3 cellular contexts compared by ENCODE assay signal in the genomic region with DNA sequence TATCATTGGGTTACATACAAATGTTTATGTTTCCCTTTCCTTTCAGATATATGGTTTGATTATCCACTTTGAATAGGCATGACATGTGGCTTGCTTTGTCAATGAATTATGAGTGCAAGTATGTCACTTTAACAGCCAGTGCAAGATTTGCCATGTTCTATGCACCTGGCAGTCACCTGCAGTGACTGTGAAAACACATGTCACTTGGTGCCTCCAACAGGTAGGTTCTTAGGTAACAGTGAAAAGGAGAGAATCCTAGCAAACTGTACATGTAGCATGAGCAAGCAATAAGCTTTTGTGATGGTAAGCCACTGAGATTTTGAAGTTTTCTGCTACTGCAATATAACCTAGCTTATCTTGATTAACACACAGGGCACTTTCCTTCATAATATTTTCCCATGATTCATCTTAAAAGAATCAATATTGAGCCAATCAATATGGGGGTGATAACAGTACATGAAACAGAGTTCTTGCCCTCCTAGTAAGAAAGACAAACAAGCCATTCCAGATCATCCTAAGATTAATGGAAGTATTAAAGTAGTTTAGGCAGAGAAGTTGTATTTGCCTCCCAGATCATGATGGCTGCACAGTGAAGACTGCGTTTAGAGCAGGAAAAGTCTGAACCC.
TF ChIP-seq lines count a peak whose summit lies in the region.

No MANE protein-coding gene starts in this region.

TF ChIP-seq in SK-N-SH, 30 proteins besides CTCF, POLR2A, EP300 and RAD21 (continued from another document and continues in another):
- TF ChIP-seq, protein P1, sequence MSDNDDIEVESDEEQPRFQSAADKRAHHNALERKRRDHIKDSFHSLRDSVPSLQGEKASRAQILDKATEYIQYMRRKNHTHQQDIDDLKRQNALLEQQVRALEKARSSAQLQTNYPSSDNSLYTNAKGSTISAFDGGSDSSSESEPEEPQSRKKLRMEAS (IDR thresholded peaks at IDR 0.05; ENCODE audit: low read depth) = no peak
- no peak for TF ChIP-seq TEAD4 (IDR thresholded peaks at IDR 0.05; ENCODE audit: borderline replicate concordance, insufficient read depth)
- TF ChIP-seq TCF12 (IDR thresholded peaks at IDR 0.05) = no peak
- TF ChIP-seq SMC3 (IDR thresholded peaks at IDR 0.05; ENCODE audit: low read depth, low read length) = no peak
- no peak for TF ChIP-seq ELF1 (IDR thresholded peaks at IDR 0.05)
- TF ChIP-seq, protein P2, sequence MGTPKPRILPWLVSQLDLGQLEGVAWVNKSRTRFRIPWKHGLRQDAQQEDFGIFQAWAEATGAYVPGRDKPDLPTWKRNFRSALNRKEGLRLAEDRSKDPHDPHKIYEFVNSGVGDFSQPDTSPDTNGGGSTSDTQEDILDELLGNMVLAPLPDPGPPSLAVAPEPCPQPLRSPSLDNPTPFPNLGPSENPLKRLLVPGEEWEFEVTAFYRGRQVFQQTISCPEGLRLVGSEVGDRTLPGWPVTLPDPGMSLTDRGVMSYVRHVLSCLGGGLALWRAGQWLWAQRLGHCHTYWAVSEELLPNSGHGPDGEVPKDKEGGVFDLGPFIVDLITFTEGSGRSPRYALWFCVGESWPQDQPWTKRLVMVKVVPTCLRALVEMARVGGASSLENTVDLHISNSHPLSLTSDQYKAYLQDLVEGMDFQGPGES (IDR thresholded peaks at IDR 0.05; ENCODE audit: low read depth, low read length) = no peak
- no peak for TF ChIP-seq RFX5 (IDR thresholded peaks at IDR 0.05; ENCODE audit: low read length)
- TF ChIP-seq ZBTB33 (IDR thresholded peaks at IDR 0.05; ENCODE audit: borderline replicate concordance, low read depth) = no peak
- TF ChIP-seq YY1 (IDR thresholded peaks at IDR 0.05; ENCODE audit: low read depth) = no peak
- no peak for TF ChIP-seq REST (IDR thresholded peaks at IDR 0.05; ENCODE audit: low read depth, low read length)
- TF ChIP-seq JUND (IDR thresholded peaks at IDR 0.05) = no peak

TF ChIP-seq in SK-N-SH treated with all-trans-retinoic acid at 6 μM for 48 hours, 23 proteins besides CTCF, POLR2A, EP300 and RAD21 (continued from another document):
- TF ChIP-seq, protein P3, sequence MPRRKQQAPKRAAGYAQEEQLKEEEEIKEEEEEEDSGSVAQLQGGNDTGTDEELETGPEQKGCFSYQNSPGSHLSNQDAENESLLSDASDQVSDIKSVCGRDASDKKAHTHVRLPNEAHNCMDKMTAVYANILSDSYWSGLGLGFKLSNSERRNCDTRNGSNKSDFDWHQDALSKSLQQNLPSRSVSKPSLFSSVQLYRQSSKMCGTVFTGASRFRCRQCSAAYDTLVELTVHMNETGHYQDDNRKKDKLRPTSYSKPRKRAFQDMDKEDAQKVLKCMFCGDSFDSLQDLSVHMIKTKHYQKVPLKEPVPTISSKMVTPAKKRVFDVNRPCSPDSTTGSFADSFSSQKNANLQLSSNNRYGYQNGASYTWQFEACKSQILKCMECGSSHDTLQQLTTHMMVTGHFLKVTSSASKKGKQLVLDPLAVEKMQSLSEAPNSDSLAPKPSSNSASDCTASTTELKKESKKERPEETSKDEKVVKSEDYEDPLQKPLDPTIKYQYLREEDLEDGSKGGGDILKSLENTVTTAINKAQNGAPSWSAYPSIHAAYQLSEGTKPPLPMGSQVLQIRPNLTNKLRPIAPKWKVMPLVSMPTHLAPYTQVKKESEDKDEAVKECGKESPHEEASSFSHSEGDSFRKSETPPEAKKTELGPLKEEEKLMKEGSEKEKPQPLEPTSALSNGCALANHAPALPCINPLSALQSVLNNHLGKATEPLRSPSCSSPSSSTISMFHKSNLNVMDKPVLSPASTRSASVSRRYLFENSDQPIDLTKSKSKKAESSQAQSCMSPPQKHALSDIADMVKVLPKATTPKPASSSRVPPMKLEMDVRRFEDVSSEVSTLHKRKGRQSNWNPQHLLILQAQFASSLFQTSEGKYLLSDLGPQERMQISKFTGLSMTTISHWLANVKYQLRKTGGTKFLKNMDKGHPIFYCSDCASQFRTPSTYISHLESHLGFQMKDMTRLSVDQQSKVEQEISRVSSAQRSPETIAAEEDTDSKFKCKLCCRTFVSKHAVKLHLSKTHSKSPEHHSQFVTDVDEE (CRISPR knock-in tag; IDR thresholded peaks at IDR 0.05) = no peak
- TF ChIP-seq ZNF8 (CRISPR knock-in tag; IDR thresholded peaks at IDR 0.05) = no peak
- TF ChIP-seq OSR1 (CRISPR knock-in tag; IDR thresholded peaks at IDR 0.05) = no peak
- TF ChIP-seq CSDC2 (CRISPR knock-in tag; IDR thresholded peaks at IDR 0.05) = no peak
- TF ChIP-seq CREB5 (CRISPR knock-in tag; IDR thresholded peaks at IDR 0.05; ENCODE audit: low read depth) = no peak

TF ChIP-seq in IMR-90, 13 proteins besides CTCF, POLR2A, EP300 and RAD21 (continued from another document):
- TF ChIP-seq, protein P4, sequence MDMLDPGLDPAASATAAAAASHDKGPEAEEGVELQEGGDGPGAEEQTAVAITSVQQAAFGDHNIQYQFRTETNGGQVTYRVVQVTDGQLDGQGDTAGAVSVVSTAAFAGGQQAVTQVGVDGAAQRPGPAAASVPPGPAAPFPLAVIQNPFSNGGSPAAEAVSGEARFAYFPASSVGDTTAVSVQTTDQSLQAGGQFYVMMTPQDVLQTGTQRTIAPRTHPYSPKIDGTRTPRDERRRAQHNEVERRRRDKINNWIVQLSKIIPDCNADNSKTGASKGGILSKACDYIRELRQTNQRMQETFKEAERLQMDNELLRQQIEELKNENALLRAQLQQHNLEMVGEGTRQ (IDR thresholded peaks at IDR 0.05; ENCODE audit: low read depth, low read length) = no peak
- no peak for TF ChIP-seq NFE2L2 (IDR thresholded peaks at IDR 0.05; ENCODE audit: low read depth, low read length)
- no peak for TF ChIP-seq MXI1 (IDR thresholded peaks at IDR 0.05; ENCODE audit: borderline replicate concordance, low read depth, low read length)
- TF ChIP-seq SMC3 (IDR thresholded peaks at IDR 0.05; ENCODE audit: low read depth, low read length) = no peak
- TF ChIP-seq CEBPB (IDR thresholded peaks at IDR 0.05; ENCODE audit: low read depth, low read length) = no peak
- no peak for TF ChIP-seq MAFK (IDR thresholded peaks at IDR 0.05; ENCODE audit: low read depth, low read length)
- TF ChIP-seq RCOR1 (IDR thresholded peaks at IDR 0.05; ENCODE audit: insufficient replicate concordance, low read length) = no peak
- no peak for TF ChIP-seq CHD1 (IDR thresholded peaks at IDR 0.05; ENCODE audit: low read depth, low read length)
- TF ChIP-seq BHLHE40 (IDR thresholded peaks at IDR 0.05; ENCODE audit: low read depth, low read length) = no peak
- TF ChIP-seq, protein P5, sequence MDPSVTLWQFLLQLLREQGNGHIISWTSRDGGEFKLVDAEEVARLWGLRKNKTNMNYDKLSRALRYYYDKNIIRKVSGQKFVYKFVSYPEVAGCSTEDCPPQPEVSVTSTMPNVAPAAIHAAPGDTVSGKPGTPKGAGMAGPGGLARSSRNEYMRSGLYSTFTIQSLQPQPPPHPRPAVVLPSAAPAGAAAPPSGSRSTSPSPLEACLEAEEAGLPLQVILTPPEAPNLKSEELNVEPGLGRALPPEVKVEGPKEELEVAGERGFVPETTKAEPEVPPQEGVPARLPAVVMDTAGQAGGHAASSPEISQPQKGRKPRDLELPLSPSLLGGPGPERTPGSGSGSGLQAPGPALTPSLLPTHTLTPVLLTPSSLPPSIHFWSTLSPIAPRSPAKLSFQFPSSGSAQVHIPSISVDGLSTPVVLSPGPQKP (IDR thresholded peaks at IDR 0.05; ENCODE audit: borderline replicate concordance, low read depth, low read length) = no peak
